ENCODE assay signal across 11 cellular contexts in the genomic region with DNA sequence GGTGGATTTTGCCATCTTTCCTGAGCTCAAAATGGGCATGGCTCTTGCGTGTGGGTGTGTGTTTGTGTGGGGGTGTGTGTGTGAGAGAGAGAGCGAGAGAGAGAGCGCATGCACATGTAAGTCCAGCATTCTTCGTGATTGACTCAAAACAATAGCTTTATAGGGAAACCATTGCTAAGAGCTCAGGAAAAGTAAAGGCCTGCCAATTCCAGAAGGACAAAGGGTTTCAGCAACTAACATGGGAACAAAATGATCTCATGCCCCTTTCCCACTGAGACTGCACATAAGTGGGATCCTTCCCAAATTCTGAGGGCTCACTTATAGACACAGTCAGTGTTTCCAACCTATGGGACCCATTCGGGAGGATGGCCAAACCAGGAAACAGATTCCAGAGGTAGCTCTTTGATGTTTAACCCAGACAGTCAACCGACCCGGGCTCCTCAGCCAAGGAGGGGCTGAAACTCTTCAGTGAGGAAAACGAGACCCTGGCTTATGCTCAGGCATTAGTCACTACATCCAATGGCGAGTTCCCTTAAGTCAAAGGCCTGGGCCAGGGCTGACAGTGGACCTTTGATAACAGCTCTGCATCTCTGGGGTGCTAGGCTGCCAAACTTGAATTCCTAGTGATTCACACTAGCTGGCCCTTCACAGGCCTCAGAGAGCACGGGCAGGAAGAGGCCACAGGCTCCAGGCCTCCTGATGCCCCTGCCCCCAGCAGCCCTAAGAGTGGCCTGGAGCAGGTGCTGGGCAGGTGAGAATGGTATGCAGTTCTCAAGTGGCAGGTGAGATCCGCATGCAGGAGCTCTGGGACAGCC.
DNase-seq lines count a peak whose midpoint lies in the region; ATAC-seq and TF ChIP-seq lines count a peak whose summit lies in the region.
"Had no signal": no experiment of that assay in that cellular context is flagged by ENCODE, and none has a peak within 500 bp of the region (broad histone marks: within the 10 kb centered on the region; RNA-seq: fewer than 3 reads in every experiment).

No MANE protein-coding gene starts in this region.

- 47 to 57% methylated on average over 11 of the region's 11 CpGs for WGBS in lower leg skin, 2 donors
- WGBS in suprapubic skin = 52% methylated on average over 7 of the region's 11 CpGs

- H3K27me3 ChIP-seq in suprapubic skin = no peaks in the 10 kb centered on the region
- H3K27me3 ChIP-seq in CD8-positive, alpha-beta memory T cell (ENCODE audit: insufficient read depth, low read length, poor library complexity, severe bottlenecking) = no peaks in the 10 kb centered on the region

- no peaks in the 10 kb centered on the region for H3K9me3 ChIP-seq in HEK293 (ENCODE audit: control insufficient read depth, insufficient read depth, low read depth, low read length)
- no peaks in the 10 kb centered on the region for H3K9me3 ChIP-seq in suprapubic skin
- H3K9me3 ChIP-seq in CD8-positive, alpha-beta memory T cell (ENCODE audit: low read length) = no peaks in the 10 kb centered on the region

- TF ChIP-seq CTCF in HEK293 (tag by site-specific recombination; IDR thresholded peaks at IDR 0.05) (no peak), lower leg skin (IDR thresholded peaks at IDR 0.05) (no peak), suprapubic skin (IDR thresholded peaks at IDR 0.05) (no peak)

- TF ChIP-seq EP300 in suprapubic skin (IDR thresholded peaks at IDR 0.05) = no peak

- no peak for ATAC-seq in GM18907 (IDR thresholded peaks at IDR 0.05; ENCODE audit: unreplicated experiment)

- no peak overlapping the region for H3K27ac Mint-ChIP-seq in CD8-positive, alpha-beta memory T cell

- peaks cover 5 to 7% of the 10 kb centered on the region in 2 donors for H3K27me3 Mint-ChIP-seq in CD8-positive, alpha-beta memory T cell

- no peak overlapping the region for H3K4me3 Mint-ChIP-seq in CD8-positive, alpha-beta memory T cell

- H3K4me1 ChIP-seq in HEK293 (ENCODE audit: control insufficient read depth, insufficient read depth, low read length) = no peaks in the 10 kb centered on the region
- peaks cover 55% of the 10 kb centered on the region for H3K4me1 ChIP-seq in suprapubic skin
- H3K4me1 ChIP-seq in CD8-positive, alpha-beta memory T cell (ENCODE audit: insufficient read depth, low read length) = no peaks in the 10 kb centered on the region

- POLR2A ChIA-PET in HEK293 (lab: Yijun Ruan, JAX) = no interaction called here
- POLR2A ChIA-PET in CD8-positive, alpha-beta memory T cell (lab: Charles Lee) = no interaction called here

- H3K36me3 Mint-ChIP-seq in CD8-positive, alpha-beta memory T cell = no peaks in the 10 kb centered on the region

- H3K36me3 ChIP-seq in HEK293 (ENCODE audit: control insufficient read depth in 2 of 2, insufficient read depth in 1 of 2, low read length in 2 of 2) (no peaks in the 10 kb centered on the region), suprapubic skin (no peaks in the 10 kb centered on the region)
- no peaks in the 10 kb centered on the region for H3K36me3 ChIP-seq in CD8-positive, alpha-beta memory T cell (ENCODE audit: insufficient read depth, low read length)

- CTCF ChIA-PET in HEK293 (lab: Yijun Ruan, JAX) = interaction anchor here (1.7 kb wide), 1 partner anchor 13 kb away, joined by 5 read pairs; no protein-coding TSS in a partner anchor
- CTCF ChIA-PET in CD8-positive, alpha-beta memory T cell (lab: Charles Lee) = no interaction called here

- no peaks in the 10 kb centered on the region for H3K9me3 Mint-ChIP-seq in CD8-positive, alpha-beta memory T cell

- H3K27ac ChIP-seq in HEK293 (ENCODE audit: extremely low read depth, low read depth, low read length) = no peak overlapping the region
- H3K27ac ChIP-seq in cingulate gyrus (ENCODE audit: low read depth, low read length) = peak overlapping the region; percentile 47
- H3K27ac ChIP-seq in suprapubic skin = peak overlapping the region; percentile 85
- H3K27ac ChIP-seq in CD8-positive, alpha-beta memory T cell (ENCODE audit: low read depth, low read length) = no peak overlapping the region

- DNase-seq in lower leg skin (ENCODE audit: low spot score in 2 of 2) = peak; percentile 54 to 90
- DNase-seq in suprapubic skin (ENCODE audit: low spot score in 2 of 2) = peak; percentile 78 to 88
- DNase-seq in stimulated activated naive CD4-positive, alpha-beta T cell treated with Interleukin-2 at 50 U/mL for 16 hours (lab: John Stamatoyannopoulos, UW) = no peak
- no peak for DNase-seq in NCI-H345 treated with DMSO at 0.1 percent for 48 hours (lab: John Stamatoyannopoulos, UW; ENCODE audit: unreplicated experiment)
- DNase-seq in CD8-positive, alpha-beta memory T cell = no peak
- DNase-seq: activated CD8-positive, alpha-beta memory T cell treated with anti-CD3 and anti-CD28 coated beads for 24 hours; NCI-H526; stimulated activated CD4-positive, alpha-beta T cell treated with anti-CD3 and anti-CD28 coated beads, Interleukin-4, amount 100 ng/mL, for 1 hour had no signal

- H3K4me3 ChIP-seq in HEK293 (ENCODE audit: low read depth, low read length) = no peak overlapping the region
- no peak overlapping the region for H3K4me3 ChIP-seq in lower leg skin (ENCODE audit: low read depth, poor library complexity, severe bottlenecking)
- no peak overlapping the region for H3K4me3 ChIP-seq in suprapubic skin
- no peak overlapping the region for H3K4me3 ChIP-seq in CD8-positive, alpha-beta memory T cell (ENCODE audit: low read length)

- no peaks in the 10 kb centered on the region for H3K4me1 Mint-ChIP-seq in CD8-positive, alpha-beta memory T cell

- TF ChIP-seq POLR2A in lower leg skin (IDR thresholded peaks at IDR 0.05) (no peak), suprapubic skin (IDR thresholded peaks at IDR 0.05) (no peak)

- intact Hi-C loops in lower leg skin (cut with DNase I; ENCODE audit: low total_unique reads) = no loop called here

TF ChIP-seq in HEK293, 187 proteins besides CTCF, POLR2A, EP300 and RAD21:
- TF ChIP-seq EGR2 (tag by site-specific recombination; IDR thresholded peaks at IDR 0.05; ENCODE audit: low read depth) = peak; percentile 80
- TF ChIP-seq SALL2 (tag by site-specific recombination; IDR thresholded peaks at IDR 0.05; ENCODE audit: borderline replicate concordance) = no peak
- TF ChIP-seq ZNF558 (tag by site-specific recombination; IDR thresholded peaks at IDR 0.05) = no peak
- no peak for TF ChIP-seq ZNF416 (tag by site-specific recombination; IDR thresholded peaks at IDR 0.05)
- TF ChIP-seq ZFP41 (tag by site-specific recombination; IDR thresholded peaks at IDR 0.05; ENCODE audit: borderline replicate concordance) = no peak
- no peak for TF ChIP-seq KLF7 (tag by site-specific recombination; IDR thresholded peaks at IDR 0.05; ENCODE audit: borderline replicate concordance)
- no peak for TF ChIP-seq ZNF544 (tag by site-specific recombination; IDR thresholded peaks at IDR 0.05)
- TF ChIP-seq ZNF274 (IDR thresholded peaks at IDR 0.05; ENCODE audit: low read length) = no peak
- no peak for TF ChIP-seq ZNF274 (tag by site-specific recombination; IDR thresholded peaks at IDR 0.05; ENCODE audit: borderline replicate concordance)
- peak; percentile 73 for TF ChIP-seq ZFHX2 (tag by site-specific recombination; conservative IDR thresholded peaks at IDR 0.05)
- no peak for TF ChIP-seq ZNF548 (tag by site-specific recombination; IDR thresholded peaks at IDR 0.05)
- TF ChIP-seq ZNF24 (tag by site-specific recombination; IDR thresholded peaks at IDR 0.05) = no peak

Comparison
In these comparisons a context has a peak if more than half of its experiments do, and no peak if none do; other contexts are left out.
1. H3K27ac ChIP-seq: peak in cingulate gyrus (single experiment) and suprapubic skin (single experiment); none in HEK293 (single experiment) and CD8-positive, alpha-beta memory T cell (single experiment).
2. DNase-seq: peak in lower leg skin (2 of 2) and suprapubic skin (2 of 2); none in stimulated activated naive CD4-positive, alpha-beta T cell treated with Interleukin-2 at 50 U/mL for 16 hours (single experiment), NCI-H345 treated with DMSO at 0.1 percent for 48 hours (single experiment) and CD8-positive, alpha-beta memory T cell (0 of 5).